Comparison of ENCODE assay signal across 12 cellular contexts in genomic region chr2:40251146-40251545, GRCh38.
DNase-seq lines count a peak whose midpoint lies in the region; ATAC-seq, FAIRE-seq and TF ChIP-seq lines count a peak whose summit lies in the region.
"Had no signal": no experiment of that assay in that cellular context is flagged by ENCODE, and none has a peak within 500 bp of the region (broad histone marks: within the 10 kb centered on the region; RNA-seq: fewer than 3 reads in every experiment).

No MANE protein-coding gene starts in this region.

- H3K9ac ChIP-seq in HepG2 (ENCODE audit: insufficient read depth, low read depth, low read length): no peak overlapping the region

- no peaks in the 10 kb centered on the region for H3K79me2 ChIP-seq in HepG2 (ENCODE audit: insufficient read depth, low read length)

- no peak for TF ChIP-seq RAD21 in HepG2 (CRISPR knock-in tag; IDR thresholded peaks at IDR 0.05)

- POLR2A ChIA-PET in HepG2 (lab: Yijun Ruan, JAX): no interaction called here

- TF ChIP-seq POLR2A in HepG2 (IDR thresholded peaks at IDR 0.05; ENCODE audit: insufficient read depth in 1 of 2, low read depth in 2 of 2, low read length in 2 of 2): no peak

- ATAC-seq in HepG2: no peak

- no peak overlapping the region for H2AFZ ChIP-seq in HepG2 (ENCODE audit: low read length)

- H3K9me3 ChIP-seq in mesodermal cell (ENCODE audit: control insufficient read depth, low read length): no peaks in the 10 kb centered on the region
- no peaks in the 10 kb centered on the region for H3K9me3 ChIP-seq in HepG2 (ENCODE audit: low read length)

- no peak overlapping the region for H3K4me3 ChIP-seq in mesodermal cell (ENCODE audit: extremely low read depth, insufficient read depth, low read length, poor library complexity, severe bottlenecking)
- H3K4me3 ChIP-seq in HepG2 (replicated peaks in 1 of 3; ENCODE audit: insufficient read depth in 1 of 3, low read depth in 2 of 3, low read length in 3 of 3): no peak overlapping the region

- DNase-seq in DMS79 treated with DMSO at 0.1 percent for 48 hours (lab: John Stamatoyannopoulos, UW) (peak; percentile 94), NCI-H2029 (lab: John Stamatoyannopoulos, UW) (peak; percentile 92), RPMI7951 (ENCODE audit: low read depth) (peak; percentile 29), HepG2 (ENCODE audit: low spot score) (no peak), LoVo (ENCODE audit: low spot score) (no peak)
- DNase-seq in activated naive CD4-positive, alpha-beta T cell treated with anti-CD3 and anti-CD28 coated beads, Interleukin-2, amount 50 U/mL, for 16 hours: no peak
- no peak for DNase-seq in effector CD8-positive, alpha-beta T cell (lab: John Stamatoyannopoulos, UW)
- DNase-seq: activated CD4-positive, CD25-positive, alpha-beta regulatory T cell treated with anti-CD3 and anti-CD28 coated beads, Interleukin-2, amount 50 U/mL, for 72 hours; C1 segment of cervical spinal cord; IMR-90 had no signal

- WGBS in mesodermal cell (ENCODE audit: insufficient coverage in 2 of 2), 2 experiments: 90% methylated on average over 2 of the region's 2 CpGs; no CpG with 5 or more reads in 1 of the 2 experiments
- 11% methylated on average over 2 of the region's 2 CpGs for WGBS in HepG2 (ENCODE audit: low lambda C conversion rate)

- TF ChIP-seq EP300 in HepG2 (IDR thresholded peaks at IDR 0.05; ENCODE audit: low read depth in 2 of 2, low read length in 2 of 2) (no peak), HepG2 (CRISPR knock-in tag; IDR thresholded peaks at IDR 0.05; ENCODE audit: borderline replicate concordance) (no peak)

- FAIRE-seq in HepG2 (lab: Jason Lieb, UNC): no peak
- FAIRE-seq: keratinocyte had no signal

- H3K27me3 ChIP-seq in HepG2 (ENCODE audit: control insufficient read depth in 1 of 2, insufficient read depth in 2 of 2, low read length in 2 of 2): no peaks in the 10 kb centered on the region

- intact Hi-C loops in HepG2 (cut with micrococcal nuclease; ENCODE audit: unreplicated experiment): no loop called here

- H3K27ac ChIP-seq in mesodermal cell (ENCODE audit: low read depth, low read length, severe bottlenecking) (peak overlapping the region; percentile 30), HepG2 (ENCODE audit: extremely low read length, insufficient read depth, low read length) (no peak overlapping the region)

- no peaks in the 10 kb centered on the region for H3K36me3 ChIP-seq in mesodermal cell (ENCODE audit: control insufficient read depth, insufficient read depth, low read length)
- H3K36me3 ChIP-seq in HepG2 (replicated peaks in 1 of 2; ENCODE audit: control insufficient read depth in 1 of 2, insufficient read depth in 2 of 2, low read length in 2 of 2): no peaks in the 10 kb centered on the region

- CTCF ChIA-PET in HepG2 (lab: Yijun Ruan, JAX; ENCODE audit: low intra/inter-chr PET ratio, low total read pairs): no interaction called here

- no peak overlapping the region for H3K4me2 ChIP-seq in HepG2 (ENCODE audit: low read depth, low read length)

- in situ Hi-C loops in HepG2 (cut with HindIII; ENCODE audit: extremely low pct_ligation_motif_present, low pct_unique_long_range_greater_than_20kb): no loop called here

- TF ChIP-seq CTCF in HepG2 (CRISPR knock-in tag; IDR thresholded peaks at IDR 0.05): no peak

- no peaks in the 10 kb centered on the region for H4K20me1 ChIP-seq in HepG2 (ENCODE audit: insufficient read depth, low read length)

- BruUV-seq in HepG2 (replicated peaks; lab: Mats Ljungman, UMichigan): no TSS peak

- no peaks in the 10 kb centered on the region for H3K4me1 ChIP-seq in mesodermal cell (ENCODE audit: control insufficient read depth, insufficient read depth, low read length, poor library complexity, severe bottlenecking)
- H3K4me1 ChIP-seq in HepG2 (ENCODE audit: insufficient read depth, low read length): no peaks in the 10 kb centered on the region

TF ChIP-seq in HepG2, 621 proteins besides CTCF, POLR2A, EP300 and RAD21:
- TF ChIP-seq ZSCAN21 (CRISPR knock-in tag; IDR thresholded peaks at IDR 0.05; ENCODE audit: borderline replicate concordance) (no peak), ONECUT2 (CRISPR knock-in tag; IDR thresholded peaks at IDR 0.05) (no peak), BATF2 (CRISPR knock-in tag; IDR thresholded peaks at IDR 0.05) (no peak), ZNF772 (CRISPR knock-in tag; IDR thresholded peaks at IDR 0.05) (no peak), ESRRA (CRISPR knock-in tag; IDR thresholded peaks at IDR 0.05; ENCODE audit: low read depth) (no peak), EED (CRISPR knock-in tag; IDR thresholded peaks at IDR 0.05) (no peak), GABPA (IDR thresholded peaks at IDR 0.05; ENCODE audit: low read depth, low read length) (no peak), GABPA (CRISPR knock-in tag; IDR thresholded peaks at IDR 0.05; ENCODE audit: low read depth) (no peak), BRCA1 (CRISPR knock-in tag; IDR thresholded peaks at IDR 0.05) (no peak), FOXC1 (CRISPR knock-in tag; IDR thresholded peaks at IDR 0.05; ENCODE audit: borderline replicate concordance) (no peak), SIX1 (CRISPR knock-in tag; IDR thresholded peaks at IDR 0.05; ENCODE audit: borderline replicate concordance) (no peak), ASH2L (IDR thresholded peaks at IDR 0.05; ENCODE audit: insufficient read length, low read depth, low read length) (no peak), ZNF549 (CRISPR knock-in tag; IDR thresholded peaks at IDR 0.05) (no peak)
- TF ChIP-seq, protein P1, sequence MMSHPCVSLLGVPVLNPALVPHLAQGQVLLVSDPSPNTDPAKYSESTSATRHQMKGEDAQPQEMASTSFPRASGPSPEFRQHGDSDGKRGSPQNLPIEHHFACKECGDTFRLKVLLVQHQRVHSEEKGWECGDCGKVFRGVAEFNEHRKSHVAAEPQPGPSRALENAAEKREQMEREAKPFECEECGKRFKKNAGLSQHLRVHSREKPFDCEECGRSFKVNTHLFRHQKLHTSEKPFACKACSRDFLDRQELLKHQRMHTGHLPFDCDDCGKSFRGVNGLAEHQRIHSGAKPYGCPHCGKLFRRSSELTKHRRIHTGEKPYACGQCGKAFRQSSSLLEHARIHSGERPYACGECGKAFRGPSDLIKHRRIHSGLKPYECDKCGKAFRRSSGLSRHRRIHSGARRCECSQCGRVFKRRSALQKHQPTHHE (CRISPR knock-in tag; IDR thresholded peaks at IDR 0.05; ENCODE audit: borderline replicate concordance): no peak

Comparison
In these comparisons a context has a peak if more than half of its experiments do, and no peak if none do; other contexts are left out.
1. DNase-seq: peak in DMS79 treated with DMSO at 0.1 percent for 48 hours (single experiment), NCI-H2029 (single experiment) and RPMI7951 (single experiment); none in HepG2 (single experiment), activated naive CD4-positive, alpha-beta T cell treated with anti-CD3 and anti-CD28 coated beads, Interleukin-2, amount 50 U/mL, for 16 hours (single experiment), LoVo (single experiment) and effector CD8-positive, alpha-beta T cell (single experiment).